ENCODE assay signal across 8 cellular contexts in the genomic region with DNA sequence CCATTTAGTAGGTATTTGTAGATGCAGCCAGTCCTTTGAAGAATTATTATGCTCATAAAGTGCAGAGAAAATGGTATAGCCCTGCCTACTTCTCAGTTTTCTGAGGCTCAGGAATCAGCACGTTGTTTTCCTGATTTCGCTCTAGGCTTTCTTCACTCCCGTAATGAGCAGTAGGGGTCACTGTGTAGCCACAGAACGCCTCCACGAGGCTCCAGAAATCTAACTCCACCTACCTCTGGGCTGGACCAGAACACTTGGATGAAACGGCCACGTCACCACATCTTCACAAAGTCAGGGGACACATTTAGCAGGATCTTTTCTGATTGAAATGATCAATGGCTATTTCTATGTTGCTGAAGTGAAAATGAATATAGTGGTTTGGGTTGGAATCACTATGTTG. TPM values are rescaled to one million over a fixed set of nuclear protein-coding genes. Genes with fewer than 3 reads are reported as not detected.
DNase-seq lines count a peak whose midpoint lies in the region; ATAC-seq and TF ChIP-seq lines count a peak whose summit lies in the region.

No MANE protein-coding gene starts in this region.

- TF ChIP-seq POLR2A in NB4 (IDR thresholded peaks at IDR 0.05; ENCODE audit: extremely low read depth, insufficient read length) = no peak

- H3K4me3 Mint-ChIP-seq in CD14-positive monocyte (no peak overlapping the region), progenitor cell of endocrine pancreas (ENCODE audit: low read depth) (peak overlapping the region; percentile 38)
- H3K4me3 Mint-ChIP-seq in activated naive CD8-positive, alpha-beta T cell treated with anti-CD3 and anti-CD28 coated beads, Interleukin-2, amount 50 U/mL, for 24 hours = no peak overlapping the region

- H3K4me1 Mint-ChIP-seq in CD14-positive monocyte (peaks cover 5% of the 10 kb centered on the region), progenitor cell of endocrine pancreas (ENCODE audit: low read depth) (peaks cover 35% of the 10 kb centered on the region)
- peaks cover 2% of the 10 kb centered on the region for H3K4me1 Mint-ChIP-seq in activated naive CD8-positive, alpha-beta T cell treated with anti-CD3 and anti-CD28 coated beads, Interleukin-2, amount 50 U/mL, for 24 hours

- DNase-seq in CD14-positive monocyte (ENCODE audit: low spot score) (peak; percentile 59), NB4 (ENCODE audit: low read depth) (peak; percentile 81), Right ventricle myocardium superior (no peak), progenitor cell of endocrine pancreas (ENCODE audit: low spot score, unreplicated experiment) (peak; percentile 49)
- peak; percentile 58 for DNase-seq in activated naive CD8-positive, alpha-beta T cell treated with anti-CD3 and anti-CD28 coated beads, Interleukin-2, amount 50 U/mL, for 24 hours

- no peaks in the 10 kb centered on the region for H3K9me3 Mint-ChIP-seq in CD14-positive monocyte
- H3K9me3 Mint-ChIP-seq in activated naive CD8-positive, alpha-beta T cell treated with anti-CD3 and anti-CD28 coated beads, Interleukin-2, amount 50 U/mL, for 24 hours = no peaks in the 10 kb centered on the region
- H3K9me3 Mint-ChIP-seq in progenitor cell of endocrine pancreas (ENCODE audit: low read depth) = peaks cover 10% of the 10 kb centered on the region

- H3K36me3 Mint-ChIP-seq in CD14-positive monocyte = no peaks in the 10 kb centered on the region
- no peaks in the 10 kb centered on the region for H3K36me3 Mint-ChIP-seq in activated naive CD8-positive, alpha-beta T cell treated with anti-CD3 and anti-CD28 coated beads, Interleukin-2, amount 50 U/mL, for 24 hours (ENCODE audit: low read depth)
- H3K36me3 Mint-ChIP-seq in progenitor cell of endocrine pancreas (ENCODE audit: insufficient read depth) = peaks cover 10% of the 10 kb centered on the region

- intact Hi-C loops in CD14-positive monocyte (cut with micrococcal nuclease) = loop anchor here (2.0 to 10.0 kb wide), 3 partner anchors 160 to 613 kb away; a partner anchor contains a TSS
- intact Hi-C loops in Right ventricle myocardium superior (cut with DNase I) = loop anchor here (2.0 kb wide), 3 partner anchors 158 to 610 kb away; no protein-coding TSS in a partner anchor

- TF ChIP-seq CTCF in CD14-positive monocyte (IDR thresholded peaks at IDR 0.05) (peak; percentile 72), NB4 (IDR thresholded peaks at IDR 0.05; ENCODE audit: low read depth, low read length) (peak; percentile 82), progenitor cell of endocrine pancreas (IDR thresholded peaks at IDR 0.05; ENCODE audit: unreplicated experiment) (peak; percentile 83)

- H3K27me3 Mint-ChIP-seq in CD14-positive monocyte (ENCODE audit: low read depth in 3 of 3) (peaks cover 1 to 14% (median 4%) of the 10 kb centered on the region in 3 donors), progenitor cell of endocrine pancreas (peaks cover 8% of the 10 kb centered on the region)
- H3K27me3 Mint-ChIP-seq in activated naive CD8-positive, alpha-beta T cell treated with anti-CD3 and anti-CD28 coated beads, Interleukin-2, amount 50 U/mL, for 24 hours = peaks cover 12% of the 10 kb centered on the region

- ATAC-seq in GM19397 (IDR thresholded peaks at IDR 0.05; ENCODE audit: unreplicated experiment) (peak; percentile 71), SK-N-SH treated with all-trans-retinoic acid at 6 μM for 48 hours (peak; percentile 97), Right ventricle myocardium superior (ENCODE audit: poor library complexity) (peak; percentile 98), HG03097 (IDR thresholded peaks at IDR 0.05; ENCODE audit: low FRiP score, unreplicated experiment) (no peak)
- peak; percentile 89 for ATAC-seq in activated naive CD8-positive, alpha-beta T cell treated with anti-CD3 and anti-CD28 coated beads, Interleukin-2, amount 50 U/mL, for 24 hours

- H3K27ac Mint-ChIP-seq in CD14-positive monocyte (peak overlapping the region in 1 of 7 donors; percentile 38), progenitor cell of endocrine pancreas (peak overlapping the region; percentile 35)
- no peak overlapping the region for H3K27ac Mint-ChIP-seq in activated naive CD8-positive, alpha-beta T cell treated with anti-CD3 and anti-CD28 coated beads, Interleukin-2, amount 50 U/mL, for 24 hours

- H3K4me3 ChIP-seq in NB4 (ENCODE audit: low read depth, low read length) = no peak overlapping the region

TF ChIP-seq in SK-N-SH treated with all-trans-retinoic acid at 6 μM for 48 hours, 23 proteins besides CTCF, POLR2A, EP300 and RAD21 (continues in another document):
- TF ChIP-seq ZNF565 (CRISPR knock-in tag; conservative IDR thresholded peaks at IDR 0.05; ENCODE audit: low read depth) (no peak), ZNF8 (CRISPR knock-in tag; IDR thresholded peaks at IDR 0.05) (no peak), GLIS3 (CRISPR knock-in tag; IDR thresholded peaks at IDR 0.05) (no peak), ISL1 (CRISPR knock-in tag; IDR thresholded peaks at IDR 0.05) (no peak), TOX (CRISPR knock-in tag; IDR thresholded peaks at IDR 0.05; ENCODE audit: borderline replicate concordance) (no peak), ZNF70 (CRISPR knock-in tag; IDR thresholded peaks at IDR 0.05) (no peak), RARB (CRISPR knock-in tag; IDR thresholded peaks at IDR 0.05) (no peak), ZFP3 (CRISPR knock-in tag; IDR thresholded peaks at IDR 0.05) (no peak), SNAI2 (CRISPR knock-in tag; IDR thresholded peaks at IDR 0.05) (no peak)
- TF ChIP-seq, protein P1, sequence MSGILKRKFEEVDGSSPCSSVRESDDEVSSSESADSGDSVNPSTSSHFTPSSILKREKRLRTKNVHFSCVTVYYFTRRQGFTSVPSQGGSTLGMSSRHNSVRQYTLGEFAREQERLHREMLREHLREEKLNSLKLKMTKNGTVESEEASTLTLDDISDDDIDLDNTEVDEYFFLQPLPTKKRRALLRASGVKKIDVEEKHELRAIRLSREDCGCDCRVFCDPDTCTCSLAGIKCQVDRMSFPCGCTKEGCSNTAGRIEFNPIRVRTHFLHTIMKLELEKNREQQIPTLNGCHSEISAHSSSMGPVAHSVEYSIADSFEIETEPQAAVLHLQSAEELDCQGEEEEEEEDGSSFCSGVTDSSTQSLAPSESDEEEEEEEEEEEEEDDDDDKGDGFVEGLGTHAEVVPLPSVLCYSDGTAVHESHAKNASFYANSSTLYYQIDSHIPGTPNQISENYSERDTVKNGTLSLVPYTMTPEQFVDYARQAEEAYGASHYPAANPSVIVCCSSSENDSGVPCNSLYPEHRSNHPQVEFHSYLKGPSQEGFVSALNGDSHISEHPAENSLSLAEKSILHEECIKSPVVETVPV (CRISPR knock-in tag; IDR thresholded peaks at IDR 0.05) = no peak
- TF ChIP-seq, protein P2, sequence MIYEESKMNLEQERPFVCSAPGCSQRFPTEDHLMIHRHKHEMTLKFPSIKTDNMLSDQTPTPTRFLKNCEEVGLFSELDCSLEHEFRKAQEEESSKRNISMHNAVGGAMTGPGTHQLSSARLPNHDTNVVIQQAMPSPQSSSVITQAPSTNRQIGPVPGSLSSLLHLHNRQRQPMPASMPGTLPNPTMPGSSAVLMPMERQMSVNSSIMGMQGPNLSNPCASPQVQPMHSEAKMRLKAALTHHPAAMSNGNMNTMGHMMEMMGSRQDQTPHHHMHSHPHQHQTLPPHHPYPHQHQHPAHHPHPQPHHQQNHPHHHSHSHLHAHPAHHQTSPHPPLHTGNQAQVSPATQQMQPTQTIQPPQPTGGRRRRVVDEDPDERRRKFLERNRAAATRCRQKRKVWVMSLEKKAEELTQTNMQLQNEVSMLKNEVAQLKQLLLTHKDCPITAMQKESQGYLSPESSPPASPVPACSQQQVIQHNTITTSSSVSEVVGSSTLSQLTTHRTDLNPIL (CRISPR knock-in tag; IDR thresholded peaks at IDR 0.05; ENCODE audit: low read depth) = no peak
- TF ChIP-seq, protein P3, sequence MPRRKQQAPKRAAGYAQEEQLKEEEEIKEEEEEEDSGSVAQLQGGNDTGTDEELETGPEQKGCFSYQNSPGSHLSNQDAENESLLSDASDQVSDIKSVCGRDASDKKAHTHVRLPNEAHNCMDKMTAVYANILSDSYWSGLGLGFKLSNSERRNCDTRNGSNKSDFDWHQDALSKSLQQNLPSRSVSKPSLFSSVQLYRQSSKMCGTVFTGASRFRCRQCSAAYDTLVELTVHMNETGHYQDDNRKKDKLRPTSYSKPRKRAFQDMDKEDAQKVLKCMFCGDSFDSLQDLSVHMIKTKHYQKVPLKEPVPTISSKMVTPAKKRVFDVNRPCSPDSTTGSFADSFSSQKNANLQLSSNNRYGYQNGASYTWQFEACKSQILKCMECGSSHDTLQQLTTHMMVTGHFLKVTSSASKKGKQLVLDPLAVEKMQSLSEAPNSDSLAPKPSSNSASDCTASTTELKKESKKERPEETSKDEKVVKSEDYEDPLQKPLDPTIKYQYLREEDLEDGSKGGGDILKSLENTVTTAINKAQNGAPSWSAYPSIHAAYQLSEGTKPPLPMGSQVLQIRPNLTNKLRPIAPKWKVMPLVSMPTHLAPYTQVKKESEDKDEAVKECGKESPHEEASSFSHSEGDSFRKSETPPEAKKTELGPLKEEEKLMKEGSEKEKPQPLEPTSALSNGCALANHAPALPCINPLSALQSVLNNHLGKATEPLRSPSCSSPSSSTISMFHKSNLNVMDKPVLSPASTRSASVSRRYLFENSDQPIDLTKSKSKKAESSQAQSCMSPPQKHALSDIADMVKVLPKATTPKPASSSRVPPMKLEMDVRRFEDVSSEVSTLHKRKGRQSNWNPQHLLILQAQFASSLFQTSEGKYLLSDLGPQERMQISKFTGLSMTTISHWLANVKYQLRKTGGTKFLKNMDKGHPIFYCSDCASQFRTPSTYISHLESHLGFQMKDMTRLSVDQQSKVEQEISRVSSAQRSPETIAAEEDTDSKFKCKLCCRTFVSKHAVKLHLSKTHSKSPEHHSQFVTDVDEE (CRISPR knock-in tag; IDR thresholded peaks at IDR 0.05) = no peak
- TF ChIP-seq, protein P4, sequence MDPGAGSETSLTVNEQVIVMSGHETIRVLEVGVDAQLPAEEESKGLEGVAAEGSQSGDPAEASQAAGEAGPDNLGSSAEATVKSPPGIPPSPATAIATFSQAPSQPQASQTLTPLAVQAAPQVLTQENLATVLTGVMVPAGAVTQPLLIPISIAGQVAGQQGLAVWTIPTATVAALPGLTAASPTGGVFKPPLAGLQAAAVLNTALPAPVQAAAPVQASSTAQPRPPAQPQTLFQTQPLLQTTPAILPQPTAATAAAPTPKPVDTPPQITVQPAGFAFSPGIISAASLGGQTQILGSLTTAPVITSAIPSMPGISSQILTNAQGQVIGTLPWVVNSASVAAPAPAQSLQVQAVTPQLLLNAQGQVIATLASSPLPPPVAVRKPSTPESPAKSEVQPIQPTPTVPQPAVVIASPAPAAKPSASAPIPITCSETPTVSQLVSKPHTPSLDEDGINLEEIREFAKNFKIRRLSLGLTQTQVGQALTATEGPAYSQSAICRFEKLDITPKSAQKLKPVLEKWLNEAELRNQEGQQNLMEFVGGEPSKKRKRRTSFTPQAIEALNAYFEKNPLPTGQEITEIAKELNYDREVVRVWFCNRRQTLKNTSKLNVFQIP (CRISPR knock-in tag; IDR thresholded peaks at IDR 0.05; ENCODE audit: borderline replicate concordance, low read depth) = no peak

RNA-seq across cellular contexts. Expression of a gene that starts 49.8 kb away (rescaled TPM):
- polyA plus RNA-seq in CD14-positive monocyte = 100 to 1,000 TPM; 179 to 259 TPM
- total RNA-seq in Right ventricle myocardium superior = 211 TPM
- total RNA-seq in progenitor cell of endocrine pancreas = 75.9 and 81.2 TPM in 2 replicates
